9 cellular contexts compared by ENCODE assay signal in genomic region chr3:115513411-115513800, GRCh38.
DNase-seq lines count a peak whose midpoint lies in the region; ATAC-seq and TF ChIP-seq lines count a peak whose summit lies in the region.
"Had no signal": no experiment of that assay in that cellular context is flagged by ENCODE, and none has a peak within 500 bp of the region (broad histone marks: within the 10 kb centered on the region; RNA-seq: fewer than 3 reads in every experiment).

No MANE protein-coding gene starts in this region.

- peaks cover 3% of the 10 kb centered on the region for H3K27me3 ChIP-seq in fibroblast of lung (ENCODE audit: control insufficient read depth, insufficient read depth, low read length)
- no peaks in the 10 kb centered on the region for H3K27me3 ChIP-seq in rectal smooth muscle tissue (ENCODE audit: control insufficient read depth, insufficient read depth, low read length)

- TF ChIP-seq CTCF in fibroblast of lung (conservative IDR thresholded peaks at IDR 0.05 in 1 of 2, IDR thresholded peaks at IDR 0.05 in 1 of 2; ENCODE audit: low read depth in 1 of 2, low read length in 2 of 2) = no peak

- no peaks in the 10 kb centered on the region for H3K79me2 ChIP-seq in fibroblast of lung (ENCODE audit: control insufficient read depth, insufficient read depth, low read length)

- H3K9me3 ChIP-seq in SK-N-MC (ENCODE audit: low read depth, low read length) = no peaks in the 10 kb centered on the region
- H3K9me3 ChIP-seq in fibroblast of lung (ENCODE audit: control insufficient read depth, insufficient read depth, low read depth, low read length) = no peaks in the 10 kb centered on the region

- ATAC-seq in GM19351 (IDR thresholded peaks at IDR 0.05; ENCODE audit: unreplicated experiment) (peak; percentile 20), HG03457 (IDR thresholded peaks at IDR 0.05; ENCODE audit: unreplicated experiment) (no peak)

- H3K4me1 ChIP-seq in fibroblast of lung (ENCODE audit: control insufficient read depth, extremely low read depth, insufficient read depth, low read length) (no peaks in the 10 kb centered on the region), rectal smooth muscle tissue (ENCODE audit: control insufficient read depth, insufficient read depth, low read length) (no peaks in the 10 kb centered on the region)

- H3K4me2 ChIP-seq in fibroblast of lung (ENCODE audit: extremely low read depth, insufficient read depth, low read length) = peak overlapping the region; percentile 98

- no peaks in the 10 kb centered on the region for H3K36me3 ChIP-seq in SK-N-MC (ENCODE audit: insufficient read depth, low read length)
- H3K36me3 ChIP-seq in fibroblast of lung (ENCODE audit: control insufficient read depth, insufficient read depth, low read length) = no peaks in the 10 kb centered on the region
- H3K36me3 ChIP-seq in rectal smooth muscle tissue (ENCODE audit: control insufficient read depth, insufficient read depth, low read length) = no peaks in the 10 kb centered on the region

- H3K4me3 ChIP-seq in SK-N-MC (peak overlapping the region; percentile 74), fibroblast of lung (replicated peaks in 1 of 4; ENCODE audit: control extremely low read depth in 1 of 4, insufficient read depth in 1 of 4, low read depth in 3 of 4, low read length in 4 of 4) (peak overlapping the region; percentile 61 to 71 (median 66)), rectal smooth muscle tissue (ENCODE audit: low read length) (peak overlapping the region; percentile 76)

- H3K27ac ChIP-seq in SK-N-MC (no peak overlapping the region), fibroblast of lung (ENCODE audit: insufficient read depth, low read length) (no peak overlapping the region), rectal smooth muscle tissue (ENCODE audit: low read depth, low read length) (no peak overlapping the region)
- H3K27ac ChIP-seq: HL-60 had no signal

- DNase-seq in SK-N-MC (ENCODE audit: low read depth, low spot score) (no peak), fibroblast of lung (ENCODE audit: low read depth in 2 of 2) (no peak), glomerular visceral epithelial cell (ENCODE audit: extremely low spot score) (no peak), NCI-H345 treated with DMSO at 0.1 percent for 48 hours (lab: John Stamatoyannopoulos, UW; ENCODE audit: unreplicated experiment) (no peak), HuH-7.5 (ENCODE audit: low spot score) (no peak)

- no peaks in the 10 kb centered on the region for H4K20me1 ChIP-seq in fibroblast of lung (ENCODE audit: control insufficient read depth, extremely low read depth, insufficient read depth, low read length)

- H3K9ac ChIP-seq in SK-N-MC (ENCODE audit: insufficient read length) = no peak overlapping the region
- no peak overlapping the region for H3K9ac ChIP-seq in fibroblast of lung (ENCODE audit: insufficient read depth, low read length)
- no peak overlapping the region for H3K9ac ChIP-seq in rectal smooth muscle tissue (ENCODE audit: low read length)

- peak overlapping the region; percentile 81 for H2AFZ ChIP-seq in fibroblast of lung (ENCODE audit: low read length)
